ENCODE assay signal across 8 cellular contexts in the genomic region with DNA sequence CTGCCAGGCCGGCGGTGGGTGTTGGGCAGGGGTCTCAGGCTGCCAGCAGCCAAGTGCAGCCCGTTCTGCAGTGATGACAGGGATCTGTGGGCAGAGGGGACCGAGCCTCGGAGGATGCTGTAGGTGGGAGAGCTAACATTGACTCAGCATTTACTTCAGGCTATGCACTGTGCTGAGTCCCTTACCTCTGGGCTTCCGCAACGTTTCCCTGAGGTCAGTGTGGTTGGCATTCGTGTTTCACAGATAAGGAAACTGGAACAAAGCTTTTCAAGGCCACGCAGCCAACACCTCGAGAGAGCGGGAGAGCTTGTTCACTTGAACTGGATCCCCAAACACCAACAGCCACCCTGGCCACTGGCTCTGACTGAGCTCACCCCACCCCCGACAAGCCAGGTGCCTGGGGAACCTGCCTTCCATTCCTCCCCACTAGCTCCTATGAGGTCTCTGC. TPM values are rescaled to one million over a fixed set of nuclear protein-coding genes. Genes with fewer than 3 reads are reported as not detected.
DNase-seq lines count a peak whose midpoint lies in the region; ATAC-seq, FAIRE-seq and TF ChIP-seq lines count a peak whose summit lies in the region.

No MANE protein-coding gene starts in this region.

- peak overlapping the region; percentile 70 for H3K4me3 ChIP-seq in A549
- peak overlapping the region; percentile 64 to 67 for H3K4me3 ChIP-seq in ascending aorta

- no peak for TF ChIP-seq POLR2A in A549 (IDR thresholded peaks at IDR 0.05; ENCODE audit: low read length)

- no peaks in the 10 kb centered on the region for H3K27me3 ChIP-seq in ascending aorta

- no peak for TF ChIP-seq RAD21 in A549 (conservative IDR thresholded peaks at IDR 0.05 in 1 of 2, IDR thresholded peaks at IDR 0.05 in 1 of 2)

- H3K36me3 ChIP-seq in ascending aorta, result no peaks in the 10 kb centered on the region

- H3K9me3 ChIP-seq in A549 (no peaks in the 10 kb centered on the region), ascending aorta (no peaks in the 10 kb centered on the region)

- WGBS in A549 (ENCODE audit: missing lambda C conversion rate), result 50% methylated on average over 12 of the region's 12 CpGs

- CTCF ChIA-PET in A549 (lab: Yijun Ruan, JAX), result interaction anchor here (1.2 to 1.4 kb wide), 2 partner anchors 15 to 69 kb away, joined by 4 read pairs; no protein-coding TSS in a partner anchor

- DNase-seq in A549 (ENCODE audit: low read depth in 1 of 2, low spot score in 1 of 2), result peak in 1 of 2 experiments; percentile 15
- peak; percentile 40 for DNase-seq in NCI-H2029 treated with DMSO at 0.1 percent for 48 hours (lab: John Stamatoyannopoulos, UW)
- DNase-seq in ascending aorta (ENCODE audit: low spot score in 2 of 2), result no peak
- DNase-seq in iris pigment epithelial cell (ENCODE audit: low read depth), result peak; percentile 6
- DNase-seq in stimulated activated CD8-positive, alpha-beta memory T cell treated with anti-CD3 and anti-CD28 coated beads, Interleukin-7, amount 100 ng/mL, for 4 hours (ENCODE audit: low read depth in 2 of 2), result peak; percentile 21 to 24
- no peak for DNase-seq in NCI-H128 (lab: John Stamatoyannopoulos, UW; ENCODE audit: unreplicated experiment)

- H3K27ac ChIP-seq in A549, result peak overlapping the region; percentile 36 to 89; a peak in 5 of 6 replicates
- peak overlapping the region; percentile 73 to 86 for H3K27ac ChIP-seq in ascending aorta

- intact Hi-C loops in ascending aorta (cut with DNase I), result loop anchor here (5.0 kb wide), 5 partner anchors 69 to 851 kb away; partner anchors contain the start of genes FAM168B, IMP4 and PTPN18

- POLR2A ChIA-PET in A549 (lab: Yijun Ruan, JAX), result no interaction called here

- peak overlapping the region; percentile 99 for H3K4me2 ChIP-seq in A549

- ATAC-seq in A549, result peak; percentile 57 to 59
- peak; percentile 18 for ATAC-seq in GM19455 (IDR thresholded peaks at IDR 0.05; ENCODE audit: unreplicated experiment)
- ATAC-seq in HG03135 (IDR thresholded peaks at IDR 0.05; ENCODE audit: unreplicated experiment), result no peak

- no peak for TF ChIP-seq CTCF in A549 (IDR thresholded peaks at IDR 0.05)
- no peak for TF ChIP-seq CTCF in ascending aorta (IDR thresholded peaks at IDR 0.05)

- H3K4me1 ChIP-seq in A549 (peaks cover 9% of the 10 kb centered on the region), ascending aorta (peaks cover 7 to 15% of the 10 kb centered on the region in 2 donors)

- no peak for TF ChIP-seq EP300 in A549 (IDR thresholded peaks at IDR 0.05)

- FAIRE-seq in A549 (lab: Jason Lieb, UNC), result no peak

TF ChIP-seq in A549, 52 proteins besides CTCF, POLR2A, EP300 and RAD21:
- TF ChIP-seq MAFK (IDR thresholded peaks at IDR 0.05; ENCODE audit: partially characterized antibody) (peak; percentile 40), TP53 (CRISPR knock-in tag; IDR thresholded peaks at IDR 0.05) (no peak)

RNA-seq across cellular contexts. Expression of gene GPR148, which starts 0.8 kb away (rescaled TPM):
- polyA plus RNA-seq in A549 (2011; rRNA removed) (not detected in 2 replicates), A549 (2017; fragmentation: RNase III; extraction: RNeasy Plus Mini Kit Qiagen cat#74134 plus additional on column Dnase treatment) (not detected in 3 replicates)
- polyA plus RNA-seq in A549 (2012; cell fraction: cytosol; rRNA removed), result not detected in 2 replicates
- not detected in 2 replicates for polyA plus RNA-seq in A549 (2012; cell fraction: nucleus; rRNA removed)
- 0.17 TPM in 1 of 2 replicates, not detected in the other for polyA minus RNA-seq in A549 (2011; rRNA and poly(A)+ RNA removed)
- total RNA-seq in ascending aorta, result not detected

RNA-seq across cellular contexts. Expression of gene AMER3, which starts 27.3 kb away (rescaled TPM):
- not detected in 2 replicates for polyA plus RNA-seq in A549 (2011; rRNA removed)
- polyA plus RNA-seq in A549 (2012; cell fraction: cytosol; rRNA removed), result not detected in 2 replicates
- polyA plus RNA-seq in A549 (2012; cell fraction: nucleus; rRNA removed), result not detected in 2 replicates
- polyA plus RNA-seq in A549 (2017; fragmentation: RNase III; extraction: RNeasy Plus Mini Kit Qiagen cat#74134 plus additional on column Dnase treatment), result not detected in 3 replicates
- not detected in 2 replicates for polyA minus RNA-seq in A549 (2011; rRNA and poly(A)+ RNA removed)
- not detected for total RNA-seq in ascending aorta

Comparison
In these comparisons a context has a peak if more than half of its experiments do, and no peak if none do; other contexts are left out.
1. DNase-seq: peak in NCI-H2029 treated with DMSO at 0.1 percent for 48 hours (single experiment), iris pigment epithelial cell (single experiment) and stimulated activated CD8-positive, alpha-beta memory T cell treated with anti-CD3 and anti-CD28 coated beads, Interleukin-7, amount 100 ng/mL, for 4 hours (2 of 2); none in ascending aorta (0 of 2) and NCI-H128 (single experiment).